Comparison of ENCODE assay signal across 14 cellular contexts in genomic region chr15:84835661-84836384, GRCh38. TPM values are rescaled to one million over a fixed set of nuclear protein-coding genes. Genes with fewer than 3 reads are reported as not detected.
"Had no signal": no experiment of that assay in that cellular context is flagged by ENCODE, and none has a peak within 500 bp of the region (broad histone marks: within the 10 kb centered on the region; RNA-seq: fewer than 3 reads in every experiment).

No MANE protein-coding gene starts in this region.

- H3K27ac ChIP-seq: epithelial cell of prostate, parathyroid adenoma, transverse colon, vagina had no signal

- H3K9me3 ChIP-seq: transverse colon, vagina had no signal

- H3K4me3 ChIP-seq: transverse colon, vagina had no signal

- H3K36me3 ChIP-seq: transverse colon, vagina had no signal

- H3K27me3 ChIP-seq: transverse colon, vagina had no signal

- ATAC-seq: effector memory CD8-positive, alpha-beta T cell; naive thymus-derived CD4-positive, alpha-beta T cell; stimulated activated naive CD8-positive, alpha-beta T cell treated with anti-CD3 and anti-CD28 coated beads, Interleukin-15, Interleukin-2, amounts not matched to agents 100 U/mL and 50 U/mL, for 24 hours had no signal

- DNase-seq: activated CD4-positive, alpha-beta T cell treated with anti-CD3 and anti-CD28 coated beads, Interleukin-2, amount 50 U/mL, for 48 hours; caudate nucleus; effector memory CD8-positive, alpha-beta T cell; foreskin fibroblast; mesendoderm; naive thymus-derived CD4-positive, alpha-beta T cell; stimulated activated naive CD8-positive, alpha-beta T cell treated with anti-CD3 and anti-CD28 coated beads, Interleukin-15, Interleukin-2, amounts not matched to agents 100 U/mL and 50 U/mL, for 24 hours; SW 1271; transverse colon had no signal

RNA-seq across cellular contexts. Expression of gene SLC28A1, which starts 48.6 kb away (rescaled TPM):
- total RNA-seq: dermis microvascular lymphatic vessel endothelial cell; naive thymus-derived CD4-positive, alpha-beta T cell; T-helper 2 cell treated with Interferon-gamma antibody and Interleukin-4, amounts not matched to agents 100 ng/mL and 5 ng/mL, for 36 hours; transverse colon; vagina had no signal
- polyA plus RNA-seq: naive thymus-derived CD4-positive, alpha-beta T cell had no signal
